17 cellular contexts compared by ENCODE assay signal in the genomic region with DNA sequence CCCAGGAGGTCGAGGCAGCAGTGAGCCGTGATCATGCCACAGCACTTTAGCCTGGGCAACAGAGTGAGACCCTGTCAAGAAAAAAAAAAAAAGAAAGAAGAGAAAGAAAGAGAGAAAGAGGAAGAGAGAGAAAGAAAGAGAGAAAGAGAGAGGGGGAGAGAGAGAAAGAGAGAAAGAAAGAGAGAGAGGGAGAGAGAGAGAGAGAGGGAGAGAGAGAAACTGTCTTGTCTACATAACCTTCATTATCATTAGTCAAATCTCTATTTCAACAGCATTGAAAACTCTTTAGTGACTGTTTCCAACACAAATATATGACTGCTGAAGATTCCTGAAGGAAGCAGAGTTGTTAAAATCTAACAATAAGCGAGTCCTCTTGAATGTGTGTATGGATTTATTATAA.
DNase-seq lines count a peak whose midpoint lies in the region; ATAC-seq and TF ChIP-seq lines count a peak whose summit lies in the region.
"Had no signal": no experiment of that assay in that cellular context is flagged by ENCODE, and none has a peak within 500 bp of the region (broad histone marks: within the 10 kb centered on the region; RNA-seq: fewer than 3 reads in every experiment).

No MANE protein-coding gene starts in this region.

- no peak for ATAC-seq in central memory CD8-positive, alpha-beta T cell (replicated peaks; ENCODE audit: extremely low read depth, poor library complexity, severe bottlenecking)
- ATAC-seq in PC-3 (no peak), HG03439 (IDR thresholded peaks at IDR 0.05; ENCODE audit: unreplicated experiment) (no peak)
- ATAC-seq: A549; CD8-positive, alpha-beta T cell had no signal

- no peaks in the 10 kb centered on the region for H3K36me3 ChIP-seq in HEK293 (ENCODE audit: control insufficient read depth in 2 of 2, insufficient read depth in 1 of 2, low read length in 2 of 2)
- H3K36me3 ChIP-seq in PC-3 (ENCODE audit: low read depth, low read length), result no peaks in the 10 kb centered on the region

- BruUV-seq in PC-3 (replicated peaks; lab: Mats Ljungman, UMichigan), result no TSS peak

- no peak overlapping the region for H3K4me3 Mint-ChIP-seq in central memory CD8-positive, alpha-beta T cell
- no peak overlapping the region for H3K4me3 Mint-ChIP-seq in nephron progenitor cell
- H3K4me3 Mint-ChIP-seq: B cell; CD4-positive, alpha-beta T cell; CD8-positive, alpha-beta T cell had no signal

- intact Hi-C loops in PC-3 (cut with micrococcal nuclease), result loop anchor here (5.0 to 10.0 kb wide), 2 partner anchors 160 to 392 kb away; no protein-coding TSS in a partner anchor

- no peak overlapping the region for H2AFZ ChIP-seq in PC-3 (ENCODE audit: low read length)

- peaks cover 3% of the 10 kb centered on the region for H3K36me3 Mint-ChIP-seq in central memory CD8-positive, alpha-beta T cell (ENCODE audit: insufficient read depth)
- H3K36me3 Mint-ChIP-seq in nephron progenitor cell (ENCODE audit: low read depth), result peaks cover 20% of the 10 kb centered on the region
- H3K36me3 Mint-ChIP-seq: CD8-positive, alpha-beta T cell had no signal

- H3K9ac ChIP-seq in PC-3 (ENCODE audit: low read length), result no peak overlapping the region
- H3K9ac ChIP-seq: BLaER1 treated with 17β-estradiol and CSF1 and Interleukin-3, amounts not matched to agents 10 nM and 100 nM had no signal

- no peaks in the 10 kb centered on the region for H3F3A ChIP-seq in PC-3 (ENCODE audit: low read length, unreplicated experiment)

- H3K4me3 ChIP-seq in HEK293 (ENCODE audit: low read depth, low read length) (no peak overlapping the region), PC-3 (ENCODE audit: low read length) (no peak overlapping the region)
- H3K4me3 ChIP-seq: A549; BLaER1 treated with 17β-estradiol and CSF1 and Interleukin-3, amounts not matched to agents 10 nM and 100 nM had no signal

- no peak overlapping the region for H3K4me2 ChIP-seq in PC-3 (ENCODE audit: low read length)
- H3K4me2 ChIP-seq: A549 had no signal

- no peaks in the 10 kb centered on the region for H3K9me2 ChIP-seq in PC-3 (replicated peaks; ENCODE audit: low read length)

- H3K27me3 ChIP-seq in PC-3 (ENCODE audit: low read length), result no peaks in the 10 kb centered on the region
- H3K27me3 ChIP-seq: BLaER1 treated with 17β-estradiol and CSF1 and Interleukin-3, amounts not matched to agents 10 nM and 100 nM had no signal

- no peaks in the 10 kb centered on the region for H3K4me1 ChIP-seq in HEK293 (ENCODE audit: control insufficient read depth, insufficient read depth, low read length)
- H3K4me1 ChIP-seq in PC-3 (ENCODE audit: insufficient read depth, low read length), result no peaks in the 10 kb centered on the region
- H3K4me1 ChIP-seq: A549 had no signal

- H3K9me3 ChIP-seq in HEK293 (ENCODE audit: control insufficient read depth, insufficient read depth, low read depth, low read length), result no peaks in the 10 kb centered on the region
- no peaks in the 10 kb centered on the region for H3K9me3 ChIP-seq in PC-3 (ENCODE audit: low read length)
- H3K9me3 ChIP-seq: A549, Caco-2 had no signal

- no peak overlapping the region for H3K27ac ChIP-seq in HEK293 (ENCODE audit: extremely low read depth, low read depth, low read length)
- H3K27ac ChIP-seq in PC-3 (ENCODE audit: low read length), result no peak overlapping the region
- H3K27ac ChIP-seq: 22Rv1; A549; BLaER1 treated with 17β-estradiol and CSF1 and Interleukin-3, amounts not matched to agents 10 nM and 100 nM; C4-2B had no signal

- CTCF ChIA-PET in HEK293 (lab: Yijun Ruan, JAX), result interaction anchor here (0.6 to 0.7 kb wide), 2 partner anchors 15 to 606 kb away, joined by 3 to 5 read pairs; no protein-coding TSS in a partner anchor
- CTCF ChIA-PET in PC-3 (lab: Charles Lee), result no interaction called here

- H3K27me3 Mint-ChIP-seq in central memory CD8-positive, alpha-beta T cell, result peaks cover 9% of the 10 kb centered on the region
- no peaks in the 10 kb centered on the region for H3K27me3 Mint-ChIP-seq in nephron progenitor cell (ENCODE audit: low read depth, poor library complexity)
- H3K27me3 Mint-ChIP-seq: B cell had no signal

- peak overlapping the region; percentile 75 for H3K27ac Mint-ChIP-seq in central memory CD8-positive, alpha-beta T cell (ENCODE audit: low read depth)
- peak overlapping the region; percentile 66 for H3K27ac Mint-ChIP-seq in nephron progenitor cell
- H3K27ac Mint-ChIP-seq: B cell; CD4-positive, alpha-beta T cell; CD8-positive, alpha-beta T cell had no signal

- H4K20me1 ChIP-seq in PC-3 (ENCODE audit: low read length), result no peaks in the 10 kb centered on the region
- H4K20me1 ChIP-seq: BLaER1 treated with 17β-estradiol and CSF1 and Interleukin-3, amounts not matched to agents 10 nM and 100 nM had no signal

- H3K4me1 Mint-ChIP-seq in central memory CD8-positive, alpha-beta T cell, result no peaks in the 10 kb centered on the region
- H3K4me1 Mint-ChIP-seq in nephron progenitor cell, result peaks cover 36% of the 10 kb centered on the region
- H3K4me1 Mint-ChIP-seq: B cell had no signal

- no peaks in the 10 kb centered on the region for H3K79me2 ChIP-seq in PC-3 (ENCODE audit: low read length)

- no peak for DNase-seq in central memory CD8-positive, alpha-beta T cell (ENCODE audit: low spot score in 2 of 2)
- DNase-seq in nephron progenitor cell (no peak), PC-3 (no peak)
- DNase-seq: AML-193; Caco-2; Calu3; CD4-positive, alpha-beta T cell; CD8-positive, alpha-beta T cell; DMS79 treated with DMSO at 0.1 percent for 48 hours; GF-D8 had no signal

- POLR2A ChIA-PET in HEK293 (lab: Yijun Ruan, JAX) (no interaction called here), PC-3 (lab: Charles Lee; ENCODE audit: unreplicated experiment) (no interaction called here)

- no peak for TF ChIP-seq CTCF in HEK293 (tag by site-specific recombination; IDR thresholded peaks at IDR 0.05)
- no peak for TF ChIP-seq CTCF in nephron progenitor cell (IDR thresholded peaks at IDR 0.05)
- no peak for TF ChIP-seq CTCF in PC-3 (conservative IDR thresholded peaks at IDR 0.05; ENCODE audit: low read depth, low read length)

- H3K9me3 Mint-ChIP-seq in central memory CD8-positive, alpha-beta T cell, result no peaks in the 10 kb centered on the region
- H3K9me3 Mint-ChIP-seq in nephron progenitor cell, result no peaks in the 10 kb centered on the region
- H3K9me3 Mint-ChIP-seq: CD4-positive, alpha-beta T cell; CD8-positive, alpha-beta T cell had no signal

TF ChIP-seq in HEK293, 187 proteins besides CTCF, POLR2A, EP300 and RAD21:
- peak; percentile 92 for TF ChIP-seq ZNF596 (tag by site-specific recombination; IDR thresholded peaks at IDR 0.05)
- TF ChIP-seq PRDM1 (tag by site-specific recombination; IDR thresholded peaks at IDR 0.05), result peak; percentile 29; the same call in 1 of the 2 replicates
- TF ChIP-seq ZNF785 (tag by site-specific recombination; IDR thresholded peaks at IDR 0.05), result no peak
TF ChIP-seq in HEK293: peak in this region for 2.
